In genomic region chr12:124369055-124369900, GRCh38 we compare ENCODE assay signal across 9 cellular contexts.
DNase-seq lines count a peak whose midpoint lies in the region; ATAC-seq and TF ChIP-seq lines count a peak whose summit lies in the region.
"Had no signal": no experiment of that assay in that cellular context is flagged by ENCODE, and none has a peak within 500 bp of the region (broad histone marks: within the 10 kb centered on the region; RNA-seq: fewer than 3 reads in every experiment).

No MANE protein-coding gene starts in this region.

- H3K9me3 ChIP-seq in RWPE2 (ENCODE audit: severe bottlenecking): no peaks in the 10 kb centered on the region

- peak overlapping the region; percentile 73 for H3K27ac ChIP-seq in RWPE2 (ENCODE audit: poor library complexity, severe bottlenecking)

- ATAC-seq in RWPE2 (ENCODE audit: low read depth): peak; percentile 53
- ATAC-seq: activated CD8-positive, alpha-beta T cell treated with anti-CD3 and anti-CD28 coated beads, Interleukin-2, amount 10 ng/mL, durations not matched to agents 7 days and 5 days had no signal

- TF ChIP-seq CTCF in RWPE2 (IDR thresholded peaks at IDR 0.05; ENCODE audit: poor library complexity, severe bottlenecking) (peak; percentile 8), fibroblast of villous mesenchyme (IDR thresholded peaks at IDR 0.05; ENCODE audit: insufficient read depth, low read depth, low read length) (peak; percentile 57)

- H3K4me3 ChIP-seq in RWPE2 (ENCODE audit: severe bottlenecking): no peak overlapping the region
- H3K4me3 ChIP-seq in fibroblast of villous mesenchyme (ENCODE audit: low read depth, low read length): no peak overlapping the region

- peaks cover 15% of the 10 kb centered on the region for H3K4me1 ChIP-seq in RWPE2 (ENCODE audit: insufficient read depth, poor library complexity, severe bottlenecking)

- peaks cover 88% of the 10 kb centered on the region for H3K36me3 ChIP-seq in RWPE2 (ENCODE audit: low read depth)

- H3K27me3 ChIP-seq in RWPE2 (ENCODE audit: insufficient read depth, poor library complexity, severe bottlenecking): no peaks in the 10 kb centered on the region

- in situ Hi-C loops in ACHN (cut with HindIII; ENCODE audit: low pct_ligation_motif_present, low pct_unique_long_range_greater_than_20kb, low sequenced_read_pairs): no loop called here

- peak; percentile 96 for DNase-seq in ACHN
- DNase-seq in RWPE2 (ENCODE audit: low spot score): no peak
- peak; percentile 96 for DNase-seq in fibroblast of villous mesenchyme (ENCODE audit: low read depth)
- DNase-seq in nucleus accumbens (lab: John Stamatoyannopoulos, UW): peak in 55 of 56 donors; percentile 30 to 95 (median 82)
- DNase-seq in NCI-H345 (lab: John Stamatoyannopoulos, UW): no peak
- no peak for DNase-seq in T-helper 9 cell
- DNase-seq in activated naive CD4-positive, alpha-beta T cell treated with anti-CD3 and anti-CD28 coated beads, Interleukin-2, amount 50 U/mL, for 16 hours: no peak
- DNase-seq in effector CD8-positive, alpha-beta T cell (lab: John Stamatoyannopoulos, UW): no peak
- DNase-seq: activated CD8-positive, alpha-beta T cell treated with anti-CD3 and anti-CD28 coated beads, Interleukin-2, amount 10 ng/mL, durations not matched to agents 7 days and 5 days had no signal

Comparison
In these comparisons a context has a peak if more than half of its experiments do, and no peak if none do; other contexts are left out.
1. DNase-seq: peak in ACHN (single experiment), fibroblast of villous mesenchyme (single experiment) and nucleus accumbens (55 of 56); none in RWPE2 (single experiment), NCI-H345 (single experiment), T-helper 9 cell (single experiment), activated naive CD4-positive, alpha-beta T cell treated with anti-CD3 and anti-CD28 coated beads, Interleukin-2, amount 50 U/mL, for 16 hours (single experiment) and effector CD8-positive, alpha-beta T cell (single experiment).